ENCODE assay signal across 9 cellular contexts in genomic region chr3:103440539-103441113, GRCh38.
DNase-seq lines count a peak whose midpoint lies in the region; ATAC-seq and TF ChIP-seq lines count a peak whose summit lies in the region.
"Had no signal": no experiment of that assay in that cellular context is flagged by ENCODE, and none has a peak within 500 bp of the region (broad histone marks: within the 10 kb centered on the region; RNA-seq: fewer than 3 reads in every experiment).

No MANE protein-coding gene starts in this region.

- intact Hi-C loops in activated T-helper 2 cell treated with anti-CD3 and anti-CD28 coated beads, Interferon-gamma antibody, Interleukin-2, Interleukin-4, amounts not matched to agents 10 μg/mL and 5 μg/mL and 100 μg/mL, durations not matched to agents 14 hours and 24 hours and 36 hours (cut with micrococcal nuclease): no loop called here

- no peak for TF ChIP-seq CTCF in foreskin fibroblast (IDR thresholded peaks at IDR 0.05; ENCODE audit: low read depth, low read length)

- no peak overlapping the region for H3K4me3 Mint-ChIP-seq in natural killer cell treated with Interleukin-12 subunit alpha and Interleukin-12 subunit beta and Interleukin-15 and Interleukin-18, amount 100 ng/mL, for 72 hours
- H3K4me3 Mint-ChIP-seq in activated T-helper 2 cell treated with anti-CD3 and anti-CD28 coated beads, Interferon-gamma antibody, Interleukin-2, Interleukin-4, amounts not matched to agents 10 μg/mL and 5 μg/mL and 100 μg/mL, durations not matched to agents 14 hours and 24 hours and 36 hours (ENCODE audit: low read depth): no peak overlapping the region

- peak; percentile 87 for ATAC-seq in GM19395 (IDR thresholded peaks at IDR 0.05; ENCODE audit: unreplicated experiment)
- ATAC-seq in HG03442 (IDR thresholded peaks at IDR 0.05; ENCODE audit: unreplicated experiment): peak; percentile 88
- no peak for ATAC-seq in natural killer cell treated with Interleukin-12 subunit alpha and Interleukin-12 subunit beta and Interleukin-15 and Interleukin-18, amount 100 ng/mL, for 72 hours

- no peaks in the 10 kb centered on the region for H3K36me3 Mint-ChIP-seq in natural killer cell treated with Interleukin-12 subunit alpha and Interleukin-12 subunit beta and Interleukin-15 and Interleukin-18, amount 100 ng/mL, for 72 hours
- no peaks in the 10 kb centered on the region for H3K36me3 Mint-ChIP-seq in activated T-helper 2 cell treated with anti-CD3 and anti-CD28 coated beads, Interferon-gamma antibody, Interleukin-2, Interleukin-4, amounts not matched to agents 10 μg/mL and 5 μg/mL and 100 μg/mL, durations not matched to agents 14 hours and 24 hours and 36 hours (ENCODE audit: low read depth)

- H3K9me3 Mint-ChIP-seq in natural killer cell treated with Interleukin-12 subunit alpha and Interleukin-12 subunit beta and Interleukin-15 and Interleukin-18, amount 100 ng/mL, for 72 hours: peaks cover 10% of the 10 kb centered on the region
- peaks cover 8% of the 10 kb centered on the region for H3K9me3 Mint-ChIP-seq in activated T-helper 2 cell treated with anti-CD3 and anti-CD28 coated beads, Interferon-gamma antibody, Interleukin-2, Interleukin-4, amounts not matched to agents 10 μg/mL and 5 μg/mL and 100 μg/mL, durations not matched to agents 14 hours and 24 hours and 36 hours

- in situ Hi-C loops in ACHN (cut with HindIII; ENCODE audit: low pct_ligation_motif_present, low pct_unique_long_range_greater_than_20kb, low sequenced_read_pairs): no loop called here

- no peaks in the 10 kb centered on the region for H3K4me1 Mint-ChIP-seq in natural killer cell treated with Interleukin-12 subunit alpha and Interleukin-12 subunit beta and Interleukin-15 and Interleukin-18, amount 100 ng/mL, for 72 hours (ENCODE audit: low read depth in 2 of 2)
- H3K4me1 Mint-ChIP-seq in activated T-helper 2 cell treated with anti-CD3 and anti-CD28 coated beads, Interferon-gamma antibody, Interleukin-2, Interleukin-4, amounts not matched to agents 10 μg/mL and 5 μg/mL and 100 μg/mL, durations not matched to agents 14 hours and 24 hours and 36 hours (ENCODE audit: low read depth): no peaks in the 10 kb centered on the region

- no peaks in the 10 kb centered on the region for H3K27me3 Mint-ChIP-seq in natural killer cell treated with Interleukin-12 subunit alpha and Interleukin-12 subunit beta and Interleukin-15 and Interleukin-18, amount 100 ng/mL, for 72 hours
- H3K27me3 Mint-ChIP-seq in activated T-helper 2 cell treated with anti-CD3 and anti-CD28 coated beads, Interferon-gamma antibody, Interleukin-2, Interleukin-4, amounts not matched to agents 10 μg/mL and 5 μg/mL and 100 μg/mL, durations not matched to agents 14 hours and 24 hours and 36 hours (ENCODE audit: low read depth): no peaks in the 10 kb centered on the region

- DNase-seq in ACHN (peak; percentile 19), amniotic epithelial cell (ENCODE audit: low read depth) (peak; percentile 37), foreskin fibroblast (no peak), NCI-H2107 (lab: John Stamatoyannopoulos, UW) (no peak)
- DNase-seq in natural killer cell treated with Interleukin-12 subunit alpha and Interleukin-12 subunit beta and Interleukin-15 and Interleukin-18, amount 100 ng/mL, for 72 hours (ENCODE audit: low spot score): no peak
- no peak for DNase-seq in activated T-helper 2 cell treated with anti-CD3 and anti-CD28 coated beads, Interferon-gamma antibody, Interleukin-2, Interleukin-4, amounts not matched to agents 10 μg/mL and 5 μg/mL and 100 μg/mL, durations not matched to agents 14 hours and 24 hours and 36 hours (ENCODE audit: low spot score)
- DNase-seq: DMS79 had no signal

- no peak overlapping the region for H3K27ac Mint-ChIP-seq in natural killer cell treated with Interleukin-12 subunit alpha and Interleukin-12 subunit beta and Interleukin-15 and Interleukin-18, amount 100 ng/mL, for 72 hours
- no peak overlapping the region for H3K27ac Mint-ChIP-seq in activated T-helper 2 cell treated with anti-CD3 and anti-CD28 coated beads, Interferon-gamma antibody, Interleukin-2, Interleukin-4, amounts not matched to agents 10 μg/mL and 5 μg/mL and 100 μg/mL, durations not matched to agents 14 hours and 24 hours and 36 hours

- H3K4me3 ChIP-seq in foreskin fibroblast (ENCODE audit: low read depth in 1 of 2, low read length in 2 of 2): no peak overlapping the region

Comparison
In these comparisons a context has a peak if more than half of its experiments do, and no peak if none do; other contexts are left out.
1. DNase-seq: peak in ACHN (single experiment) and amniotic epithelial cell (single experiment); none in foreskin fibroblast (0 of 2), natural killer cell treated with Interleukin-12 subunit alpha and Interleukin-12 subunit beta and Interleukin-15 and Interleukin-18, amount 100 ng/mL, for 72 hours (single experiment), activated T-helper 2 cell treated with anti-CD3 and anti-CD28 coated beads, Interferon-gamma antibody, Interleukin-2, Interleukin-4, amounts not matched to agents 10 μg/mL and 5 μg/mL and 100 μg/mL, durations not matched to agents 14 hours and 24 hours and 36 hours (single experiment) and NCI-H2107 (single experiment).
2. ATAC-seq: peak in GM19395 (single experiment) and HG03442 (single experiment); none in natural killer cell treated with Interleukin-12 subunit alpha and Interleukin-12 subunit beta and Interleukin-15 and Interleukin-18, amount 100 ng/mL, for 72 hours (0 of 2).